8 cellular contexts compared by ENCODE assay signal in genomic region chr20:54208492-54209044, GRCh38. TPM values are rescaled to one million over a fixed set of nuclear protein-coding genes. Genes with fewer than 3 reads are reported as not detected.
DNase-seq lines count a peak whose midpoint lies in the region; ATAC-seq and TF ChIP-seq lines count a peak whose summit lies in the region.

No MANE protein-coding gene starts in this region.

- H3K4me1 Mint-ChIP-seq in stimulated activated naive CD8-positive, alpha-beta T cell treated with anti-CD3 and anti-CD28 coated beads, Interleukin-15, Interleukin-2, amounts not matched to agents 100 ng/mL and 50 ng/mL, for 24 hours (ENCODE audit: low read depth), result peaks cover 68% of the 10 kb centered on the region
- peaks cover 27% of the 10 kb centered on the region for H3K4me1 Mint-ChIP-seq in mesothelial cell of epicardium

- H3K9me3 ChIP-seq in uterus, result no peaks in the 10 kb centered on the region

- H3K27ac Mint-ChIP-seq in stimulated activated naive CD8-positive, alpha-beta T cell treated with anti-CD3 and anti-CD28 coated beads, Interleukin-15, Interleukin-2, amounts not matched to agents 100 ng/mL and 50 ng/mL, for 24 hours, result peak overlapping the region; percentile 91
- peak overlapping the region; percentile 92 for H3K27ac Mint-ChIP-seq in mesothelial cell of epicardium

- no peaks in the 10 kb centered on the region for H3K9me3 Mint-ChIP-seq in stimulated activated naive CD8-positive, alpha-beta T cell treated with anti-CD3 and anti-CD28 coated beads, Interleukin-15, Interleukin-2, amounts not matched to agents 100 ng/mL and 50 ng/mL, for 24 hours
- no peaks in the 10 kb centered on the region for H3K9me3 Mint-ChIP-seq in mesothelial cell of epicardium

- H3K27me3 ChIP-seq in uterus, result no peaks in the 10 kb centered on the region

- peaks cover 28% of the 10 kb centered on the region for H3K36me3 Mint-ChIP-seq in stimulated activated naive CD8-positive, alpha-beta T cell treated with anti-CD3 and anti-CD28 coated beads, Interleukin-15, Interleukin-2, amounts not matched to agents 100 ng/mL and 50 ng/mL, for 24 hours (ENCODE audit: low read depth)
- peaks cover 6% of the 10 kb centered on the region for H3K36me3 Mint-ChIP-seq in mesothelial cell of epicardium

- H3K36me3 ChIP-seq in uterus, result no peaks in the 10 kb centered on the region

- peak overlapping the region; percentile 62 to 85 for H3K4me3 ChIP-seq in uterus

- TF ChIP-seq CTCF in mesothelial cell of epicardium (IDR thresholded peaks at IDR 0.05; ENCODE audit: unreplicated experiment) (no peak), uterus (IDR thresholded peaks at IDR 0.05) (no peak)

- no peaks in the 10 kb centered on the region for H3K4me1 ChIP-seq in uterus

- H3K27ac ChIP-seq in uterus, result peak overlapping the region; percentile 93 to 97

- intact Hi-C loops in uterus (cut with DNase I; ENCODE audit: low total_unique reads), result loop anchor here (10.0 kb wide), 1 partner anchor 114 kb away; no protein-coding TSS in a partner anchor

- no peak for ATAC-seq in stimulated activated naive CD8-positive, alpha-beta T cell treated with anti-CD3 and anti-CD28 coated beads, Interleukin-15, Interleukin-2, amounts not matched to agents 100 U/mL and 50 U/mL, for 24 hours
- ATAC-seq in HG02938 (IDR thresholded peaks at IDR 0.05; ENCODE audit: unreplicated experiment), result peak; percentile 16

- peak overlapping the region; percentile 96 for H3K4me3 Mint-ChIP-seq in stimulated activated naive CD8-positive, alpha-beta T cell treated with anti-CD3 and anti-CD28 coated beads, Interleukin-15, Interleukin-2, amounts not matched to agents 100 ng/mL and 50 ng/mL, for 24 hours
- H3K4me3 Mint-ChIP-seq in mesothelial cell of epicardium, result peak overlapping the region; percentile 79

- no peaks in the 10 kb centered on the region for H3K27me3 Mint-ChIP-seq in stimulated activated naive CD8-positive, alpha-beta T cell treated with anti-CD3 and anti-CD28 coated beads, Interleukin-15, Interleukin-2, amounts not matched to agents 100 ng/mL and 50 ng/mL, for 24 hours
- H3K27me3 Mint-ChIP-seq in mesothelial cell of epicardium (ENCODE audit: low read depth), result no peaks in the 10 kb centered on the region

- no peak for TF ChIP-seq POLR2A in uterus (IDR thresholded peaks at IDR 0.05)

- DNase-seq in stimulated activated naive CD8-positive, alpha-beta T cell treated with anti-CD3 and anti-CD28 coated beads, Interleukin-15, Interleukin-2, amounts not matched to agents 100 U/mL and 50 U/mL, for 24 hours, result no peak
- DNase-seq in RKO (ENCODE audit: low spot score) (peak; percentile 71), dermis blood vessel endothelial cell (peak; percentile 42), mesothelial cell of epicardium (ENCODE audit: low spot score in 2 of 2, unreplicated experiment in 2 of 2) (no peak), uterus (no peak), NCI-H1048 (lab: John Stamatoyannopoulos, UW) (no peak)

RNA-seq across cellular contexts. Expression of gene PFDN4, which starts 0.7 kb away (rescaled TPM):
- total RNA-seq in dermis blood vessel endothelial cell (77.5 and 124 TPM in 2 replicates), mesothelial cell of epicardium (25.8 to 26.8 TPM (median 26.0 TPM) in 3 replicates), uterus (100 to 1,000 TPM in 3 of 4 donors, 10 to 100 TPM in 1; 36.9 to 157 (median 124) TPM)

RNA-seq across cellular contexts. Expression of gene CYP24A1, which starts 34.8 kb away (rescaled TPM):
- not detected in 2 replicates for total RNA-seq in dermis blood vessel endothelial cell
- total RNA-seq in mesothelial cell of epicardium, result 21.3 to 25.3 TPM (median 23.6 TPM) in 3 replicates
- 1 to 10 TPM in 1 of 4 donors, not detected in 3; 4.8 TPM for total RNA-seq in uterus

Comparison
In these comparisons a context has a peak if more than half of its experiments do, and no peak if none do; other contexts are left out.
1. DNase-seq: peak in RKO (single experiment) and dermis blood vessel endothelial cell (single experiment); none in stimulated activated naive CD8-positive, alpha-beta T cell treated with anti-CD3 and anti-CD28 coated beads, Interleukin-15, Interleukin-2, amounts not matched to agents 100 U/mL and 50 U/mL, for 24 hours (single experiment), mesothelial cell of epicardium (0 of 2), uterus (0 of 2) and NCI-H1048 (single experiment).